ENCODE assay signal across 15 cellular contexts in the genomic region with DNA sequence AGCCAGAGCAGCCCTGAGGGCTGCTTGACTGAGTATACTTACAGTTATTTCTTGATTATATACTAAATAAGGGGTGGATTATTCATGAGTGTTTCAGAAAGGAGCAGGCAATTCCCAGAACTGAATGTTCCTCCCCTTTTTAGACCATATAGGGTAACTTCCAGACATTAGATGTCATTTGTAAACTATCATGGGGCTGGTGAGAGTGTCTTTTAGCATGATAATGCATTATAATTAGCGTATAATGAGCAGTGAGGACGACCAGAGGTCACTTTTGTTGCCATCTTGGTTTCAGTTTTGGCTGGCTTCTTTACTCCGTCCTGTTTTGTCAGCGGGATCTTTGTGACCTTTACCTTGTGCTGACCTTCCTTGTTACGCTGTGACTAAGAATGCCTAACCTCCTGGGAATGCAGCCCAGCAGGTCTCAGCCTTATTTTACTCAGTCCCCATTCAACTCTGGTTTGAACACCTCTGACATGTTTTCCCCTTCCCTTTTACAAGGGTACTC. TPM values are rescaled to one million over a fixed set of nuclear protein-coding genes. Genes with fewer than 3 reads are reported as not detected.
DNase-seq lines count a peak whose midpoint lies in the region; ATAC-seq, FAIRE-seq and TF ChIP-seq lines count a peak whose summit lies in the region.
"Had no signal": no experiment of that assay in that cellular context is flagged by ENCODE, and none has a peak within 500 bp of the region (broad histone marks: within the 10 kb centered on the region; RNA-seq: fewer than 3 reads in every experiment).

No MANE protein-coding gene starts in this region.

- ATAC-seq in HG02798 (IDR thresholded peaks at IDR 0.05; ENCODE audit: poor library complexity, unreplicated experiment) (peak; percentile 63), body of pancreas (peak; percentile 81), left colon (peak; percentile 20), HG02759 (IDR thresholded peaks at IDR 0.05; ENCODE audit: unreplicated experiment) (no peak)
- ATAC-seq: naive thymus-derived CD8-positive, alpha-beta T cell had no signal

- DNase-seq in D721Med (ENCODE audit: insufficient read length, low spot score): no peak
- peak in 3 of 4 donors; percentile 27 to 37 (median 30) for DNase-seq in body of pancreas
- DNase-seq in left colon: no peak
- no peak for DNase-seq in NCI-H1694 (lab: John Stamatoyannopoulos, UW)
- DNase-seq in UCSD-AML1 (lab: John Stamatoyannopoulos, UW; ENCODE audit: unreplicated experiment): no peak
- no peak for DNase-seq in NCI-H2029 treated with DMSO at 0.1 percent for 48 hours (lab: John Stamatoyannopoulos, UW)
- DNase-seq: activated B cell treated with CpG ODN at 0.5 μM for 24 hours; activated T-cell treated with anti-CD3 and anti-CD28 coated beads, Interleukin-2, amount 50 U/mL, for 24 hours; IMR-90; naive thymus-derived CD8-positive, alpha-beta T cell; transverse colon had no signal

- TF ChIP-seq CTCF in D721Med (IDR thresholded peaks at IDR 0.05; ENCODE audit: insufficient read depth, missing control alignments) (no peak), body of pancreas (IDR thresholded peaks at IDR 0.05) (no peak)

- H3K27me3 ChIP-seq in body of pancreas: no peaks in the 10 kb centered on the region
- H3K27me3 ChIP-seq: ascending aorta, transverse colon had no signal

- no peaks in the 10 kb centered on the region for H3K4me1 ChIP-seq in body of pancreas
- H3K4me1 ChIP-seq: ascending aorta, transverse colon had no signal

- peak overlapping the region in 3 of 4 donors; percentile 36 to 60 (median 60) for H3K27ac ChIP-seq in body of pancreas
- H3K27ac ChIP-seq: ascending aorta, transverse colon had no signal

- H3K36me3 ChIP-seq in body of pancreas (replicated peaks in 1 of 2; ENCODE audit: insufficient read depth in 1 of 2, low read depth in 2 of 2): peaks cover 12 to 14% of the 10 kb centered on the region in 2 donors

- no peak overlapping the region for H3K4me3 ChIP-seq in body of pancreas
- H3K4me3 ChIP-seq: ascending aorta, transverse colon had no signal

- intact Hi-C loops in body of pancreas (cut with DNase I) (no loop called here), left colon (cut with DNase I, micrococcal nuclease) (no loop called here)

- 61 to 65% methylated on average over 5 of the region's 5 CpGs for WGBS in body of pancreas, 2 donors

- TF ChIP-seq POLR2A in body of pancreas (IDR thresholded peaks at IDR 0.05): no peak

- no peaks in the 10 kb centered on the region for H3K9me3 ChIP-seq in body of pancreas
- H3K9me3 ChIP-seq: ascending aorta, transverse colon had no signal

- FAIRE-seq in D721Med (lab: Jason Lieb, UNC): peak; percentile 35
- FAIRE-seq: RCC 7860 had no signal

RNA-seq across cellular contexts. Expression of a gene that starts 16.1 kb away (rescaled TPM):
- total RNA-seq in body of pancreas (10 to 100 TPM; 31.6 to 38.7 TPM), left colon (10 to 100 TPM; 44.8 to 46.4 TPM)

Comparison
In these comparisons a context has a peak if more than half of its experiments do, and no peak if none do; other contexts are left out.
1. DNase-seq: peak in body of pancreas (3 of 4); none in D721Med (single experiment), left colon (0 of 2), NCI-H1694 (single experiment), UCSD-AML1 (single experiment) and NCI-H2029 treated with DMSO at 0.1 percent for 48 hours (single experiment).